In genomic region chr11:96012086-96012824, GRCh38 we compare ENCODE assay signal across 9 cellular contexts.
DNase-seq lines count a peak whose midpoint lies in the region; ATAC-seq and TF ChIP-seq lines count a peak whose summit lies in the region.
"Had no signal": no experiment of that assay in that cellular context is flagged by ENCODE, and none has a peak within 500 bp of the region (broad histone marks: within the 10 kb centered on the region; RNA-seq: fewer than 3 reads in every experiment).

No MANE protein-coding gene starts in this region.

- no peaks in the 10 kb centered on the region for H3K27me3 Mint-ChIP-seq in glutamatergic neuron (ENCODE audit: unreplicated experiment)
- H3K27me3 Mint-ChIP-seq: dendritic cell treated with granulocyte-macrophage colony-stimulating factor and Interleukin-4, amounts not matched to agents 40 ng/mL and 50 ng/mL, for 4 days had no signal

- H3K27ac Mint-ChIP-seq in glutamatergic neuron (ENCODE audit: unreplicated experiment), result no peak overlapping the region
- H3K27ac Mint-ChIP-seq: dendritic cell treated with granulocyte-macrophage colony-stimulating factor and Interleukin-4, amounts not matched to agents 40 ng/mL and 50 ng/mL, for 4 days had no signal

- no peaks in the 10 kb centered on the region for H3K27me3 ChIP-seq in RWPE2 (ENCODE audit: insufficient read depth, poor library complexity, severe bottlenecking)
- no peaks in the 10 kb centered on the region for H3K27me3 ChIP-seq in right cardiac atrium (ENCODE audit: control insufficient read depth, insufficient read depth)

- H3K27ac ChIP-seq in RWPE2 (ENCODE audit: poor library complexity, severe bottlenecking) (no peak overlapping the region), right cardiac atrium (ENCODE audit: low read length) (no peak overlapping the region)

- H3K9me3 Mint-ChIP-seq in glutamatergic neuron (ENCODE audit: unreplicated experiment), result no peaks in the 10 kb centered on the region
- H3K9me3 Mint-ChIP-seq: dendritic cell treated with granulocyte-macrophage colony-stimulating factor and Interleukin-4, amounts not matched to agents 40 ng/mL and 50 ng/mL, for 4 days had no signal

- no peaks in the 10 kb centered on the region for H3K36me3 Mint-ChIP-seq in glutamatergic neuron (ENCODE audit: unreplicated experiment)

- 20% methylated on average over 8 of the region's 8 CpGs for WGBS in right cardiac atrium

- H3K4me3 ChIP-seq in RWPE2 (ENCODE audit: severe bottlenecking) (no peak overlapping the region), right cardiac atrium (ENCODE audit: low read length) (no peak overlapping the region)

- H3K9me3 ChIP-seq in RWPE2 (ENCODE audit: severe bottlenecking), result no peaks in the 10 kb centered on the region
- no peaks in the 10 kb centered on the region for H3K9me3 ChIP-seq in right cardiac atrium (ENCODE audit: control insufficient read depth, low read length)

- DNase-seq in COLO668 (lab: John Stamatoyannopoulos, UW; ENCODE audit: unreplicated experiment), result peak; percentile 49
- no peak for DNase-seq in RWPE2 (ENCODE audit: low spot score)
- DNase-seq in amniotic stem cell (lab: John Stamatoyannopoulos, UW), result peak; percentile 24
- peak in 2 of 3 donors; percentile 33 to 62 for DNase-seq in right cardiac atrium
- DNase-seq in sciatic nerve (ENCODE audit: low spot score), result no peak
- DNase-seq in glutamatergic neuron, result no peak

- H3K4me1 ChIP-seq in RWPE2 (ENCODE audit: insufficient read depth, poor library complexity, severe bottlenecking), result no peaks in the 10 kb centered on the region
- no peaks in the 10 kb centered on the region for H3K4me1 ChIP-seq in right cardiac atrium (ENCODE audit: control insufficient read depth, insufficient read depth, low read length)

- H3K4me3 Mint-ChIP-seq in glutamatergic neuron (ENCODE audit: unreplicated experiment), result no peak overlapping the region
- H3K4me3 Mint-ChIP-seq: dendritic cell treated with granulocyte-macrophage colony-stimulating factor and Interleukin-4, amounts not matched to agents 40 ng/mL and 50 ng/mL, for 4 days had no signal

- peak; percentile 89 for ATAC-seq in GM19372 (IDR thresholded peaks at IDR 0.05; ENCODE audit: low read depth, unreplicated experiment)
- ATAC-seq in HG03442 (IDR thresholded peaks at IDR 0.05; ENCODE audit: unreplicated experiment), result peak; percentile 85
- peak; percentile 31; the same call in 1 of the 3 replicates for ATAC-seq in RWPE2 (ENCODE audit: low read depth)
- ATAC-seq in right cardiac atrium, result peak; percentile 90 to 92
- peak; percentile 93 for ATAC-seq in sciatic nerve

- intact Hi-C loops in right cardiac atrium (cut with DNase I), result no loop called here
- intact Hi-C loops in sciatic nerve (cut with DNase I), result no loop called here

- TF ChIP-seq CTCF in RWPE2 (IDR thresholded peaks at IDR 0.05; ENCODE audit: poor library complexity, severe bottlenecking) (peak; percentile 39), glutamatergic neuron (IDR thresholded peaks at IDR 0.05; ENCODE audit: partially characterized antibody, unreplicated experiment) (no peak)

- no peaks in the 10 kb centered on the region for H3K4me1 Mint-ChIP-seq in glutamatergic neuron (ENCODE audit: low read depth, unreplicated experiment)

- H3K36me3 ChIP-seq in RWPE2 (ENCODE audit: low read depth), result no peaks in the 10 kb centered on the region; the same call in 1 of the 2 replicates

Comparison
In these comparisons a context has a peak if more than half of its experiments do, and no peak if none do; other contexts are left out.
1. DNase-seq: peak in COLO668 (single experiment), amniotic stem cell (single experiment) and right cardiac atrium (2 of 3); none in RWPE2 (single experiment), sciatic nerve (single experiment) and glutamatergic neuron (single experiment).
2. ATAC-seq: peak in every context shown above with its lines; median percentile 93 in sciatic nerve; 91 in right cardiac atrium; 89 in GM19372; 85 in HG03442; 31 in RWPE2.